16 cellular contexts compared by ENCODE assay signal in genomic region chr5:119313207-119313606, GRCh38. TPM values are rescaled to one million over a fixed set of nuclear protein-coding genes. Genes with fewer than 3 reads are reported as not detected.
DNase-seq lines count a peak whose midpoint lies in the region; ATAC-seq and TF ChIP-seq lines count a peak whose summit lies in the region.
"Had no signal": no experiment of that assay in that cellular context is flagged by ENCODE, and none has a peak within 500 bp of the region (broad histone marks: within the 10 kb centered on the region; RNA-seq: fewer than 3 reads in every experiment).

No MANE protein-coding gene starts in this region.

- no peak for TF ChIP-seq EP300 in stomach (IDR thresholded peaks at IDR 0.05)

- no peak for TF ChIP-seq POLR2A in stomach (IDR thresholded peaks at IDR 0.05)

- peaks cover 97% of the 10 kb centered on the region for H3K4me1 Mint-ChIP-seq in activated T-cell treated with anti-CD3 and anti-CD28 coated beads, Interleukin-2, amount 50 U/mL, for 72 hours (ENCODE audit: low read depth)
- H3K4me1 Mint-ChIP-seq in T-cell, result peaks cover 93 to 94% (median 94%) of the 10 kb centered on the region in 3 donors
- H3K4me1 Mint-ChIP-seq in effector memory CD8-positive, alpha-beta T cell (ENCODE audit: low read depth in 2 of 2), result peaks cover 53 to 74% of the 10 kb centered on the region in 2 donors

- H3K4me1 ChIP-seq in stomach, result peaks cover 6 to 64% (median 47%) of the 10 kb centered on the region in 4 donors
- H3K4me1 ChIP-seq: psoas muscle had no signal

- H3K4me3 ChIP-seq in stomach, result no peak overlapping the region
- H3K4me3 ChIP-seq: heart right ventricle, psoas muscle, SJCRH30, thyroid gland had no signal

- no peaks in the 10 kb centered on the region for H3K27me3 ChIP-seq in stomach
- H3K27me3 ChIP-seq: heart right ventricle, SJCRH30, thyroid gland had no signal

- H3K9me3 Mint-ChIP-seq in activated T-cell treated with anti-CD3 and anti-CD28 coated beads, Interleukin-2, amount 50 U/mL, for 72 hours, result no peaks in the 10 kb centered on the region
- no peaks in the 10 kb centered on the region for H3K9me3 Mint-ChIP-seq in T-cell
- no peaks in the 10 kb centered on the region for H3K9me3 Mint-ChIP-seq in effector memory CD8-positive, alpha-beta T cell

- H3K9me3 ChIP-seq in stomach, result no peaks in the 10 kb centered on the region
- H3K9me3 ChIP-seq: heart right ventricle, psoas muscle, SJCRH30, thyroid gland had no signal

- DNase-seq in activated T-cell treated with anti-CD3 and anti-CD28 coated beads, Interleukin-2, amount 50 U/mL, for 72 hours, result no peak
- no peak for DNase-seq in activated T-cell treated with anti-CD3 and anti-CD28 coated beads, Interleukin-2, amount 50 U/mL, for 48 hours
- DNase-seq in T-cell (no peak), stomach (no peak), dermis blood vessel endothelial cell (no peak), cardiac septum (ENCODE audit: low spot score) (no peak)
- DNase-seq in effector memory CD8-positive, alpha-beta T cell, result no peak
- DNase-seq: heart right ventricle, kidney glomerular epithelial cell, NCI-H146, NCI-H226, psoas muscle, SJCRH30, thyroid gland had no signal

- peak overlapping the region; percentile 49 to 80 for H3K4me3 Mint-ChIP-seq in activated T-cell treated with anti-CD3 and anti-CD28 coated beads, Interleukin-2, amount 50 U/mL, for 72 hours
- H3K4me3 Mint-ChIP-seq in T-cell, result peak overlapping the region in 2 of 3 donors; percentile 29 to 34
- H3K4me3 Mint-ChIP-seq in effector memory CD8-positive, alpha-beta T cell, result peak overlapping the region in 1 of 2 donors; percentile 61

- H3K36me3 ChIP-seq in stomach, result no peaks in the 10 kb centered on the region
- H3K36me3 ChIP-seq: heart right ventricle, thyroid gland had no signal

- intact Hi-C loops in stomach (cut with DNase I; ENCODE audit: low total_unique reads) (no loop called here), cardiac septum (cut with DNase I) (no loop called here)

- H3K27ac Mint-ChIP-seq in activated T-cell treated with anti-CD3 and anti-CD28 coated beads, Interleukin-2, amount 50 U/mL, for 72 hours, result peak overlapping the region; percentile 91
- H3K27ac Mint-ChIP-seq in T-cell, result peak overlapping the region; percentile 82 to 85
- peak overlapping the region; percentile 11 to 54 for H3K27ac Mint-ChIP-seq in effector memory CD8-positive, alpha-beta T cell

- peaks cover 8 to 9% of the 10 kb centered on the region in 2 donors for H3K36me3 Mint-ChIP-seq in activated T-cell treated with anti-CD3 and anti-CD28 coated beads, Interleukin-2, amount 50 U/mL, for 72 hours (ENCODE audit: insufficient read depth in 2 of 2)
- H3K36me3 Mint-ChIP-seq in T-cell, result peaks cover 23% of the 10 kb centered on the region
- H3K36me3 Mint-ChIP-seq in effector memory CD8-positive, alpha-beta T cell (ENCODE audit: insufficient read depth), result peaks cover 29% of the 10 kb centered on the region

- peak overlapping the region in 3 of 5 donors; percentile 37 to 56 (median 50) for H3K27ac ChIP-seq in stomach
- H3K27ac ChIP-seq: KMS-11, psoas muscle, SJCRH30, thyroid gland had no signal

- no peaks in the 10 kb centered on the region for H3K27me3 Mint-ChIP-seq in activated T-cell treated with anti-CD3 and anti-CD28 coated beads, Interleukin-2, amount 50 U/mL, for 72 hours (ENCODE audit: low read depth)
- no peaks in the 10 kb centered on the region for H3K27me3 Mint-ChIP-seq in T-cell
- no peaks in the 10 kb centered on the region for H3K27me3 Mint-ChIP-seq in effector memory CD8-positive, alpha-beta T cell

- POLR2A ChIA-PET in T-cell (lab: Charles Lee), result interaction anchor here (0.6 to 0.8 kb wide), 5 partner anchors 12 to 99 kb away, joined by 3 to 8 read pairs (median 3); no protein-coding TSS in a partner anchor

- WGBS in stomach, 5 donors, result 59 to 86% (median 69%) methylated on average over 1 of the region's 1 CpG

- CTCF ChIA-PET in T-cell (lab: Charles Lee), result interaction anchor here (0.5 to 5.3 kb wide), 12 partner anchors 12 to 258 kb away, joined by 3 to 47 read pairs (median 4); no protein-coding TSS in a partner anchor

- TF ChIP-seq CTCF in stomach (IDR thresholded peaks at IDR 0.05), result no peak

- ATAC-seq in activated T-cell treated with anti-CD3 and anti-CD28 coated beads, Interleukin-2, amount 50 U/mL, for 72 hours (replicated peaks in 1 of 2), result no peak
- ATAC-seq in T-cell (replicated peaks in 1 of 4) (no peak), SK-N-SH treated with all-trans-retinoic acid at 6 μM for 48 hours (no peak)
- no peak for ATAC-seq in effector memory CD8-positive, alpha-beta T cell (replicated peaks)
- ATAC-seq: heart right ventricle, psoas muscle had no signal

TF ChIP-seq in SK-N-SH treated with all-trans-retinoic acid at 6 μM for 48 hours, 23 proteins besides CTCF, POLR2A, EP300 and RAD21:
- no peak for TF ChIP-seq SNAI2 (CRISPR knock-in tag; IDR thresholded peaks at IDR 0.05)
- no peak for TF ChIP-seq CSDC2 (CRISPR knock-in tag; IDR thresholded peaks at IDR 0.05)
- TF ChIP-seq ZNF8 (CRISPR knock-in tag; IDR thresholded peaks at IDR 0.05), result no peak
- no peak for TF ChIP-seq PPARA (CRISPR knock-in tag; IDR thresholded peaks at IDR 0.05; ENCODE audit: borderline replicate concordance)
- TF ChIP-seq OSR1 (CRISPR knock-in tag; IDR thresholded peaks at IDR 0.05), result no peak
- no peak for TF ChIP-seq ZFP3 (CRISPR knock-in tag; IDR thresholded peaks at IDR 0.05)
- no peak for TF ChIP-seq ISL1 (CRISPR knock-in tag; IDR thresholded peaks at IDR 0.05)
- no peak for TF ChIP-seq ZNF70 (CRISPR knock-in tag; IDR thresholded peaks at IDR 0.05)
- TF ChIP-seq CREB5 (CRISPR knock-in tag; IDR thresholded peaks at IDR 0.05; ENCODE audit: low read depth), result no peak
- TF ChIP-seq ZC3H10 (CRISPR knock-in tag; IDR thresholded peaks at IDR 0.05), result no peak
- no peak for TF ChIP-seq GLIS3 (CRISPR knock-in tag; IDR thresholded peaks at IDR 0.05)
- TF ChIP-seq ZNF565 (CRISPR knock-in tag; conservative IDR thresholded peaks at IDR 0.05; ENCODE audit: low read depth), result no peak
- no peak for TF ChIP-seq ZFP30 (CRISPR knock-in tag; IDR thresholded peaks at IDR 0.05)

RNA-seq across cellular contexts. Expression of gene TNFAIP8, which starts 42.6 kb away (rescaled TPM):
- 100 to 1,000 TPM; 117 to 137 TPM for total RNA-seq in activated T-cell treated with anti-CD3 and anti-CD28 coated beads, Interleukin-2, amount 50 U/mL, for 72 hours
- total RNA-seq in T-cell (100 to 1,000 TPM; 128 to 145 (median 135) TPM), stomach (10 to 100 TPM in 3 of 5 donors, 1 to 10 TPM in 2; 1.2 to 37.1 (median 10.7) TPM), dermis blood vessel endothelial cell (13.6 and 15.9 TPM in 2 replicates), cardiac septum (2.6 TPM)
- polyA plus RNA-seq in stomach, result 10 to 100 TPM in 2 of 3 donors, 1 to 10 TPM in 1; 9.6 to 18.4 (median 14.9) TPM

Comparison
In these comparisons a context has a peak if more than half of its experiments do, and no peak if none do; other contexts are left out.
1. H3K27ac Mint-ChIP-seq: peak in every context shown above with its lines; median percentile 91 in activated T-cell treated with anti-CD3 and anti-CD28 coated beads, Interleukin-2, amount 50 U/mL, for 72 hours; 84 in T-cell; 32 in effector memory CD8-positive, alpha-beta T cell.